In genomic region chr1:156509424-156510035, GRCh38 we compare ENCODE assay signal across 12 cellular contexts. TPM values are rescaled to one million over a fixed set of nuclear protein-coding genes. Genes with fewer than 3 reads are reported as not detected.
DNase-seq lines count a peak whose midpoint lies in the region; ATAC-seq, FAIRE-seq and TF ChIP-seq lines count a peak whose summit lies in the region.
"Had no signal": no experiment of that assay in that cellular context is flagged by ENCODE, and none has a peak within 500 bp of the region (broad histone marks: within the 10 kb centered on the region; RNA-seq: fewer than 3 reads in every experiment).

No MANE protein-coding gene starts in this region.

- H3K9ac ChIP-seq in K562 (ENCODE audit: insufficient read depth in 1 of 2, low read depth in 2 of 2, low read length in 2 of 2) = 0 out of 4 replicates have a peak overlapping the region, but pooled peaks of 1 of the 2 experiments have one; percentile 30
- no peak overlapping the region for H3K9ac ChIP-seq in mucosa of rectum (ENCODE audit: low read depth in 1 of 2, low read length in 2 of 2)

- no peak for ATAC-seq in K562
- ATAC-seq in HG03280 (IDR thresholded peaks at IDR 0.05; ENCODE audit: unreplicated experiment) = no peak
- ATAC-seq: GM12878 had no signal

- peaks cover 3% of the 10 kb centered on the region for H3K9me1 ChIP-seq in K562 (ENCODE audit: control insufficient read depth, insufficient read depth, low read length)

- H3K4me1 ChIP-seq in K562 (replicated peaks in 1 of 2; ENCODE audit: control insufficient read depth in 2 of 2, insufficient read depth in 2 of 2, low read length in 2 of 2) (peaks cover 21 to 22% of the 10 kb centered on the region in 2 experiments), mucosa of rectum (ENCODE audit: control insufficient read depth in 2 of 2, insufficient read depth in 2 of 2, low read length in 2 of 2) (peaks cover 21 to 22% of the 10 kb centered on the region in 2 donors)

- H4K20me1 ChIP-seq in K562 (replicated peaks; ENCODE audit: control insufficient read depth, insufficient read depth, low read length) = no peaks in the 10 kb centered on the region

- no peak overlapping the region for H3K4me3 ChIP-seq in K562
- H3K4me3 ChIP-seq in mucosa of rectum (ENCODE audit: low read length in 2 of 2) = no peak overlapping the region

- POLR2A ChIA-PET in K562 (lab: Yijun Ruan, JAX) = interaction anchor here (0.6 to 2.5 kb wide), 8 partner anchors 8 to 450 kb away, joined by 3 to 15 read pairs (median 4); partner anchors contain the start of gene MEF2D

- TF ChIP-seq POLR2A in K562 (conservative IDR thresholded peaks at IDR 0.05) = no peak

- DNase-seq in K562 (ENCODE audit: extremely low read depth in 1 of 4, low spot score in 3 of 4) = no peak
- peak; percentile 63 for DNase-seq in superior temporal gyrus (ENCODE audit: extremely low spot score)
- no peak for DNase-seq in NCI-H446 treated with DMSO at 0.1 percent for 48 hours (lab: John Stamatoyannopoulos, UW)
- no peak for DNase-seq in activated CD4-positive, alpha-beta T cell treated with anti-CD3 and anti-CD28 coated beads for 48 hours
- DNase-seq: activated T-cell treated with anti-CD3 and anti-CD28 coated beads, Interleukin-2, amount 50 U/mL, for 24 hours; foreskin melanocyte; NCI-H1105 treated with DMSO at 0.1 percent for 48 hours had no signal

- H3K27ac ChIP-seq in KOPT-K1 (ENCODE audit: low read depth, low read length, poor library complexity, severe bottlenecking) (peak overlapping the region; percentile 7), K562 (ENCODE audit: extremely low read depth, low read depth, low read length) (no peak overlapping the region), mucosa of rectum (ENCODE audit: low read depth in 2 of 2, low read length in 2 of 2) (peak overlapping the region; percentile 70 to 72)
- H3K27ac ChIP-seq: HL-60 had no signal

- TF ChIP-seq RAD21 in K562 (CRISPR knock-in tag; conservative IDR thresholded peaks at IDR 0.05 in 1 of 2, IDR thresholded peaks at IDR 0.05 in 1 of 2) = no peak

- H3K4me2 ChIP-seq in K562 (ENCODE audit: insufficient read depth, low read length) = no peak overlapping the region

- TF ChIP-seq EP300 in K562 (IDR thresholded peaks at IDR 0.05; ENCODE audit: low read length) = no peak

- no peaks in the 10 kb centered on the region for H3K79me2 ChIP-seq in K562 (ENCODE audit: control insufficient read depth, insufficient read depth, low read length)

- BruUV-seq in K562 (replicated peaks; lab: Mats Ljungman, UMichigan) = no TSS peak

- no peak for FAIRE-seq in K562 (lab: Jason Lieb, UNC)
- FAIRE-seq: GM12878 had no signal

- no peak for TF ChIP-seq CTCF in K562 (IDR thresholded peaks at IDR 0.05 in 2 of 3, conservative IDR thresholded peaks at IDR 0.05 in 1 of 3; ENCODE audit: insufficient read depth in 2 of 3, low read depth in 1 of 3, low read length in 3 of 3)

- no peak overlapping the region for H2AFZ ChIP-seq in K562 (ENCODE audit: low read depth, low read length)

- 64% methylated on average over 9 of the region's 9 CpGs for WGBS in K562 (ENCODE audit: insufficient coverage, low coverage, missing lambda C conversion rate)

- CTCF ChIA-PET in K562 (lab: Yijun Ruan, JAX; ENCODE audit: low intra/inter-chr PET ratio) = no interaction called here

- no peaks in the 10 kb centered on the region for H3K9me3 ChIP-seq in KOPT-K1 (ENCODE audit: insufficient read depth, low read length, poor library complexity, severe bottlenecking)
- H3K9me3 ChIP-seq in K562 (replicated peaks; ENCODE audit: control insufficient read depth, insufficient read depth, low read depth, low read length) = no peaks in the 10 kb centered on the region
- H3K9me3 ChIP-seq in mucosa of rectum (ENCODE audit: control insufficient read depth in 2 of 2, low read length in 2 of 2) = no peaks in the 10 kb centered on the region

- in situ Hi-C loops in K562 (cut with MboI) = no loop called here

- no peaks in the 10 kb centered on the region for H3K36me3 ChIP-seq in KOPT-K1 (ENCODE audit: insufficient read depth, low read length)
- no peaks in the 10 kb centered on the region for H3K36me3 ChIP-seq in K562 (ENCODE audit: control insufficient read depth, insufficient read depth, low read length)
- H3K36me3 ChIP-seq in mucosa of rectum (ENCODE audit: control insufficient read depth in 2 of 2, insufficient read depth in 2 of 2, low read length in 2 of 2) = no peaks in the 10 kb centered on the region

- peaks cover 0 to 5% of the 10 kb centered on the region in 2 experiments; a peak in 2 of 5 replicates for H3K27me3 ChIP-seq in K562 (ENCODE audit: control insufficient read depth in 2 of 2, insufficient read depth in 2 of 2, low read length in 2 of 2)
- H3K27me3 ChIP-seq in mucosa of rectum (ENCODE audit: control insufficient read depth in 2 of 2, insufficient read depth in 2 of 2, low read length in 2 of 2) = no peaks in the 10 kb centered on the region

- intact Hi-C loops in K562 (cut with micrococcal nuclease) = loop anchor here (5.0 kb wide), 1 partner anchor 397 kb away; the partner anchor contains the start of gene LMNA

TF ChIP-seq in K562, 482 proteins besides CTCF, POLR2A, EP300 and RAD21:
- peak; percentile 34; the same call in 1 of the 2 replicates for TF ChIP-seq RFX1 (IDR thresholded peaks at IDR 0.05)
- TF ChIP-seq COPS2 (conservative IDR thresholded peaks at IDR 0.05) = no peak
- no peak for TF ChIP-seq MTA1 (IDR thresholded peaks at IDR 0.05; ENCODE audit: borderline replicate concordance)
- no peak for TF ChIP-seq FOXO4 (CRISPR knock-in tag; IDR thresholded peaks at IDR 0.05)
- no peak for TF ChIP-seq RAD51 (IDR thresholded peaks at IDR 0.05; ENCODE audit: borderline replicate concordance, low read depth)
- no peak for TF ChIP-seq SMC3 (conservative IDR thresholded peaks at IDR 0.05; ENCODE audit: insufficient read depth, low read depth, low read length)

RNA-seq across cellular contexts. Expression of gene MEF2D, which starts 9.0 kb away (rescaled TPM):
- total RNA-seq in K562 (2011; cell fraction: chromatin; rRNA removed; ENCODE audit: low replicate concordance) = 11.7 and 23.2 TPM in 2 replicates
- 10.0 and 13.7 TPM in 2 replicates for total RNA-seq in K562 (2011; cell fraction: nucleolus; rRNA removed)
- 14.1 and 18.8 TPM in 2 replicates for total RNA-seq in K562 (2011; cell fraction: nucleoplasm; rRNA removed)
- total RNA-seq in K562 (2014; rRNA removed) (5.4 and 6.5 TPM in 2 replicates), K562 (2014; rRNA removed; fragmentation: Illumina TruSeq; extraction: Trizol) (1.3 and 1.7 TPM in 2 replicates), K562 (2015; rRNA removed; fragmentation: Illumina TruSeq; extraction: Trizol) (2.6 and 2.7 TPM in 2 replicates), K562 (2021) (13.8 and 19.5 TPM in 2 replicates)
- polyA plus RNA-seq in K562 (2011; rRNA removed) (2.2 and 4.6 TPM in 2 replicates), K562 (2014; fragmentation: Illumina TruSeq; extraction: Trizol) (5.0 and 8.2 TPM in 2 replicates), K562 (2014; fragmentation: Nextera tagmentation; extraction: Ambion mirVana) (under 1 TPM; 0.10 TPM), K562 (2014; rRNA removed) (6.0 and 8.2 TPM in 2 replicates)
- 3.8 and 6.0 TPM in 2 replicates for polyA plus RNA-seq in K562 (2011; cell fraction: cytosol; rRNA removed)
- polyA plus RNA-seq in K562 (2011; cell fraction: nucleus; rRNA removed) = 8.5 and 14.0 TPM in 2 replicates
- 8.7 and 11.3 TPM in 2 replicates for polyA plus RNA-seq in K562 (2012)
- polyA minus RNA-seq in K562 (2011; rRNA and poly(A)+ RNA removed) = 2.8 and 3.4 TPM in 2 replicates
- polyA minus RNA-seq in K562 (2011; cell fraction: cytosol; rRNA and poly(A)+ RNA removed) = 3.1 and 5.6 TPM in 2 replicates
- polyA minus RNA-seq in K562 (2011; cell fraction: nucleus; rRNA and poly(A)+ RNA removed) = 4.6 and 7.7 TPM in 2 replicates
